In the genomic region with DNA sequence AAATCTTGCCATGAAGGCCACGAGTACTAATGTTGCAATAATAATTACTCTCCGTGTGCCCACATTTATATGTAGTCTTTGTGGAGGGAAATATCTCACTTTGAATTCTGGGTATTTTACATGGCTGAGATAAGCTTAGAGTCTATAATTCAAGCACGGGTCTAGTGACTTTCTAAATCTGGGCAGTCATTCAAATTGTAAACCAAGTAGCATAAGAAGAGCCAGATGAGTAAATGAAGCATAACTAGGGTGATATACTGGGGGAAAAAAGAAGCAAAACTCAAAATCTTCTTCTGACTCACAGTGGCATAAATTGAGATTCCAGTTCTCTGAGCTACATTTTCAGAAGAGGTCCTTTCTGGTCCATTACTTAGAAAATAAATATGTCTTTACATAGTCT, we compare ENCODE assay signal across 16 cellular contexts. TPM values are rescaled to one million over a fixed set of nuclear protein-coding genes. Genes with fewer than 3 reads are reported as not detected.
DNase-seq lines count a peak whose midpoint lies in the region; ATAC-seq and TF ChIP-seq lines count a peak whose summit lies in the region.
"Had no signal": no experiment of that assay in that cellular context is flagged by ENCODE, and none has a peak within 500 bp of the region (broad histone marks: within the 10 kb centered on the region; RNA-seq: fewer than 3 reads in every experiment).

No MANE protein-coding gene starts in this region.

- CTCF ChIA-PET in Calu3 (lab: Charles Lee) = no interaction called here
- CTCF ChIA-PET in CD4-positive, alpha-beta memory T cell (lab: Charles Lee; ENCODE audit: partially characterized antibody) = no interaction called here

- no peaks in the 10 kb centered on the region for H3K36me3 ChIP-seq in CD4-positive, alpha-beta memory T cell (ENCODE audit: insufficient read depth, low read length)

- H3K36me3 Mint-ChIP-seq in Calu3 (ENCODE audit: insufficient read depth, unreplicated experiment) = no peaks in the 10 kb centered on the region
- H3K36me3 Mint-ChIP-seq in osteocyte (ENCODE audit: unreplicated experiment) = peaks cover 4% of the 10 kb centered on the region
- no peaks in the 10 kb centered on the region for H3K36me3 Mint-ChIP-seq in CD4-positive, alpha-beta memory T cell
- no peaks in the 10 kb centered on the region for H3K36me3 Mint-ChIP-seq in CD14-positive monocyte
- H3K36me3 Mint-ChIP-seq: activated naive CD4-positive, alpha-beta T cell treated with anti-CD3 and anti-CD28 coated beads, Interleukin-2, amount 50 U/mL, for 24 hours; CD8-positive, alpha-beta T cell had no signal

- intact Hi-C loops in Calu3 (cut with micrococcal nuclease; ENCODE audit: unreplicated experiment) (no loop called here), CD14-positive monocyte (cut with micrococcal nuclease) (no loop called here)
- intact Hi-C loops in CD4-positive, alpha-beta memory T cell (cut with micrococcal nuclease) = no loop called here

- H3K27me3 Mint-ChIP-seq in Calu3 (ENCODE audit: unreplicated experiment) (no peaks in the 10 kb centered on the region), osteocyte (ENCODE audit: unreplicated experiment) (no peaks in the 10 kb centered on the region), CD14-positive monocyte (ENCODE audit: low read depth in 3 of 3) (no peaks in the 10 kb centered on the region)
- H3K27me3 Mint-ChIP-seq in CD4-positive, alpha-beta memory T cell = peaks cover 0 to 2% of the 10 kb centered on the region in 2 donors
- H3K27me3 Mint-ChIP-seq: activated naive CD4-positive, alpha-beta T cell treated with anti-CD3 and anti-CD28 coated beads, Interleukin-2, amount 50 U/mL, for 24 hours had no signal

- TF ChIP-seq CTCF in Calu3 (IDR thresholded peaks at IDR 0.05; ENCODE audit: unreplicated experiment) (no peak), choroid plexus epithelial cell (conservative IDR thresholded peaks at IDR 0.05; ENCODE audit: low read depth, low read length) (no peak), osteocyte (IDR thresholded peaks at IDR 0.05) (no peak), CD14-positive monocyte (IDR thresholded peaks at IDR 0.05) (no peak)

- no peaks in the 10 kb centered on the region for H3K27me3 ChIP-seq in CD4-positive, alpha-beta memory T cell (ENCODE audit: insufficient read depth, low read length)

- H3K4me1 Mint-ChIP-seq in Calu3 (ENCODE audit: low read depth, unreplicated experiment) = peaks cover 11% of the 10 kb centered on the region
- peaks cover 28% of the 10 kb centered on the region for H3K4me1 Mint-ChIP-seq in osteocyte (ENCODE audit: unreplicated experiment)
- no peaks in the 10 kb centered on the region for H3K4me1 Mint-ChIP-seq in CD4-positive, alpha-beta memory T cell
- no peaks in the 10 kb centered on the region for H3K4me1 Mint-ChIP-seq in CD14-positive monocyte
- H3K4me1 Mint-ChIP-seq: activated naive CD4-positive, alpha-beta T cell treated with anti-CD3 and anti-CD28 coated beads, Interleukin-2, amount 50 U/mL, for 24 hours had no signal

- H3K4me1 ChIP-seq in CD4-positive, alpha-beta memory T cell (ENCODE audit: insufficient read depth, low read length) = no peaks in the 10 kb centered on the region

- no peak for DNase-seq in Calu3
- peak; percentile 0 for DNase-seq in NCI-H1092 (lab: John Stamatoyannopoulos, UW)
- peak; percentile 69 for DNase-seq in choroid plexus epithelial cell (ENCODE audit: low read depth)
- no peak for DNase-seq in osteocyte (ENCODE audit: extremely low spot score, unreplicated experiment)
- no peak for DNase-seq in CD4-positive, alpha-beta memory T cell
- no peak for DNase-seq in CD14-positive monocyte (ENCODE audit: low spot score)
- no peak for DNase-seq in NCI-H1105 treated with DMSO at 0.1 percent for 48 hours (lab: John Stamatoyannopoulos, UW)
- DNase-seq: activated CD4-positive, alpha-beta T cell treated with anti-CD3 and anti-CD28 coated beads for 4 hours; CD8-positive, alpha-beta T cell; NCI-H2029; NCI-H774 had no signal

- H3K27ac ChIP-seq in CD4-positive, alpha-beta memory T cell (ENCODE audit: low read depth, low read length) = no peak overlapping the region
- H3K27ac ChIP-seq: coronary artery had no signal

- POLR2A ChIA-PET in CD4-positive, alpha-beta memory T cell (lab: Charles Lee; ENCODE audit: partially characterized antibody) = no interaction called here

- ATAC-seq in GM21390 (IDR thresholded peaks at IDR 0.05; ENCODE audit: unreplicated experiment) = no peak
- ATAC-seq: CD8-positive, alpha-beta T cell; left lobe of liver; Right ventricle myocardium inferior had no signal

- H3K9me3 Mint-ChIP-seq in Calu3 (ENCODE audit: low read depth, unreplicated experiment) = no peaks in the 10 kb centered on the region
- peaks cover 12% of the 10 kb centered on the region for H3K9me3 Mint-ChIP-seq in osteocyte (ENCODE audit: unreplicated experiment)
- H3K9me3 Mint-ChIP-seq in CD4-positive, alpha-beta memory T cell = no peaks in the 10 kb centered on the region
- peaks cover 0 to 6% (median 5%) of the 10 kb centered on the region in 7 donors for H3K9me3 Mint-ChIP-seq in CD14-positive monocyte
- H3K9me3 Mint-ChIP-seq: activated naive CD4-positive, alpha-beta T cell treated with anti-CD3 and anti-CD28 coated beads, Interleukin-2, amount 50 U/mL, for 24 hours; CD8-positive, alpha-beta T cell had no signal

- H3K9me3 ChIP-seq in CD4-positive, alpha-beta memory T cell (ENCODE audit: control insufficient read depth in 1 of 2, low read length in 2 of 2) = no peaks in the 10 kb centered on the region

- H3K4me3 Mint-ChIP-seq in Calu3 (ENCODE audit: low read depth, unreplicated experiment) (no peak overlapping the region), osteocyte (ENCODE audit: unreplicated experiment) (no peak overlapping the region), CD14-positive monocyte (no peak overlapping the region)
- no peak overlapping the region for H3K4me3 Mint-ChIP-seq in CD4-positive, alpha-beta memory T cell
- H3K4me3 Mint-ChIP-seq: activated naive CD4-positive, alpha-beta T cell treated with anti-CD3 and anti-CD28 coated beads, Interleukin-2, amount 50 U/mL, for 24 hours; CD8-positive, alpha-beta T cell had no signal

- no peak overlapping the region for H3K4me3 ChIP-seq in choroid plexus epithelial cell (ENCODE audit: low read depth, low read length)
- no peak overlapping the region for H3K4me3 ChIP-seq in CD4-positive, alpha-beta memory T cell (ENCODE audit: low read length in 2 of 2)
- H3K4me3 ChIP-seq: coronary artery had no signal

- BruUV-seq in Calu3 (replicated peaks; lab: Mats Ljungman, UMichigan) = no TSS peak

- peak overlapping the region; percentile 4 for H3K27ac Mint-ChIP-seq in Calu3 (ENCODE audit: unreplicated experiment)
- peak overlapping the region; percentile 8 for H3K27ac Mint-ChIP-seq in osteocyte (ENCODE audit: unreplicated experiment)
- H3K27ac Mint-ChIP-seq in CD4-positive, alpha-beta memory T cell = no peak overlapping the region
- H3K27ac Mint-ChIP-seq in CD14-positive monocyte = no peak overlapping the region
- H3K27ac Mint-ChIP-seq: activated naive CD4-positive, alpha-beta T cell treated with anti-CD3 and anti-CD28 coated beads, Interleukin-2, amount 50 U/mL, for 24 hours; CD8-positive, alpha-beta T cell had no signal

RNA-seq across cellular contexts. Expression of gene MAPK10, which starts 53.0 kb away (rescaled TPM):
- total RNA-seq in Calu3 (2022) = 2.9 and 3.6 TPM in 2 replicates
- total RNA-seq in osteocyte = 16.2 and 19.2 TPM in 2 replicates
- not detected for total RNA-seq in CD4-positive, alpha-beta memory T cell
- polyA plus RNA-seq in CD4-positive, alpha-beta memory T cell = under 1 TPM; 0.48 to 0.49 TPM
- polyA plus RNA-seq in CD14-positive monocyte = under 1 TPM in 1 of 2 donors, not detected in 1; 0.36 TPM
- total RNA-seq: CD8-positive, alpha-beta T cell had no signal

Comparison
In these comparisons a context has a peak if more than half of its experiments do, and no peak if none do; other contexts are left out.
1. DNase-seq: peak in NCI-H1092 (single experiment) and choroid plexus epithelial cell (single experiment); none in Calu3 (single experiment), osteocyte (single experiment), CD4-positive, alpha-beta memory T cell (0 of 5), CD14-positive monocyte (single experiment) and NCI-H1105 treated with DMSO at 0.1 percent for 48 hours (single experiment).
2. H3K27ac Mint-ChIP-seq: peak in Calu3 (single experiment) and osteocyte (single experiment); none in CD4-positive, alpha-beta memory T cell (0 of 7) and CD14-positive monocyte (0 of 7).